Comparison of ENCODE assay signal across 15 cellular contexts in genomic region chr7:54596747-54597146, GRCh38. TPM values are rescaled to one million over a fixed set of nuclear protein-coding genes. Genes with fewer than 3 reads are reported as not detected.
DNase-seq lines count a peak whose midpoint lies in the region; ATAC-seq and TF ChIP-seq lines count a peak whose summit lies in the region.
"Had no signal": no experiment of that assay in that cellular context is flagged by ENCODE, and none has a peak within 500 bp of the region (broad histone marks: within the 10 kb centered on the region; RNA-seq: fewer than 3 reads in every experiment).

No MANE protein-coding gene starts in this region.

- no peak overlapping the region for H3K27ac ChIP-seq in breast epithelium
- H3K27ac ChIP-seq: coronary artery, sigmoid colon, tibial nerve had no signal

- intact Hi-C loops in breast epithelium (cut with DNase I; ENCODE audit: low total_unique reads), result no loop called here

- TF ChIP-seq POLR2A in NB4 (IDR thresholded peaks at IDR 0.05; ENCODE audit: extremely low read depth, insufficient read length) (no peak), breast epithelium (IDR thresholded peaks at IDR 0.05) (no peak)

- H3K27me3 ChIP-seq in breast epithelium, result no peaks in the 10 kb centered on the region
- H3K27me3 ChIP-seq: BE2C, sigmoid colon, tibial nerve had no signal

- no peaks in the 10 kb centered on the region for H3K9me3 ChIP-seq in breast epithelium
- H3K9me3 ChIP-seq: BE2C, tibial nerve had no signal

- no peaks in the 10 kb centered on the region for H3K36me3 ChIP-seq in breast epithelium
- H3K36me3 ChIP-seq: BE2C, sigmoid colon, tibial nerve had no signal

- H3K4me1 ChIP-seq in breast epithelium, result no peaks in the 10 kb centered on the region
- H3K4me1 ChIP-seq: BE2C, sigmoid colon, tibial nerve had no signal

- DNase-seq in NB4 (ENCODE audit: low read depth) (peak; percentile 12), NCI-H1105 treated with DMSO at 0.1 percent for 48 hours (lab: John Stamatoyannopoulos, UW) (no peak), ureter (ENCODE audit: low spot score) (no peak), breast epithelium (ENCODE audit: low spot score in 2 of 2) (no peak)
- DNase-seq in stimulated activated CD4-positive, alpha-beta T cell treated with anti-CD3 and anti-CD28 coated beads, Interleukin-4, amount 100 ng/mL, for 1 hour, result no peak
- DNase-seq: BE2C; naive thymus-derived CD8-positive, alpha-beta T cell; NCI-H2081 treated with DMSO at 0.1 percent for 48 hours; sigmoid colon had no signal

- ATAC-seq in GM18517 (IDR thresholded peaks at IDR 0.05; ENCODE audit: unreplicated experiment), result peak; percentile 98
- ATAC-seq in GM21381 (IDR thresholded peaks at IDR 0.05; ENCODE audit: unreplicated experiment), result peak; percentile 52
- ATAC-seq in HG02981 (IDR thresholded peaks at IDR 0.05; ENCODE audit: unreplicated experiment), result peak; percentile 97
- ATAC-seq: naive thymus-derived CD8-positive, alpha-beta T cell had no signal

- TF ChIP-seq CTCF in NB4 (IDR thresholded peaks at IDR 0.05; ENCODE audit: low read depth, low read length) (no peak), breast epithelium (IDR thresholded peaks at IDR 0.05) (no peak)

- H3K4me3 ChIP-seq in NB4 (ENCODE audit: low read depth, low read length) (no peak overlapping the region), breast epithelium (no peak overlapping the region)
- H3K4me3 ChIP-seq: coronary artery, sigmoid colon, tibial nerve had no signal

RNA-seq across cellular contexts. Expression of gene VSTM2A, which starts 54.6 kb away (rescaled TPM):
- total RNA-seq in ureter, result 1.4 TPM
- not detected for total RNA-seq in breast epithelium
- total RNA-seq: naive thymus-derived CD8-positive, alpha-beta T cell; T-helper 2 cell treated with Interferon-gamma antibody and Interleukin-4, amounts not matched to agents 100 ng/mL and 5 ng/mL, for 36 hours had no signal
